In genomic region chr17:50095626-50096037, GRCh38 we compare ENCODE assay signal across 7 cellular contexts. TPM values are rescaled to one million over a fixed set of nuclear protein-coding genes. Genes with fewer than 3 reads are reported as not detected.
A peak's percentile ranks its signal among the peaks of the same experiment; 100 is the strongest.
DNase-seq lines count a peak whose midpoint lies in the region.

No MANE protein-coding gene starts in this region.

- peaks cover 6 to 11% (median 11%) of the 10 kb centered on the region in 3 donors for H3K27me3 Mint-ChIP-seq in immature natural killer cell (ENCODE audit: low read depth in 3 of 3)

- H3K36me3 Mint-ChIP-seq in immature natural killer cell = peaks cover 4 to 8% (median 7%) of the 10 kb centered on the region in 3 donors

- H3K4me1 Mint-ChIP-seq in immature natural killer cell = peaks cover 45 to 57% of the 10 kb centered on the region in 2 donors

- WGBS in HUES64 = 2% methylated on average over 12 of the region's 12 CpGs

- H3K9ac ChIP-seq in HUES64 (ENCODE audit: low read depth, low read length) (peak overlapping the region; percentile 67), adipocyte (ENCODE audit: low read length) (peak overlapping the region; percentile 93), subcutaneous abdominal adipose tissue (ENCODE audit: low read length in 5 of 5) (peak overlapping the region; percentile 87 to 90 (median 88))

- 0 out of 2 replicates have a peak, but pooled peaks cover 4% of the 10 kb centered on the region for H3K36me3 ChIP-seq in HUES64 (ENCODE audit: insufficient read depth, low read length)
- peaks cover 19% of the 10 kb centered on the region for H3K36me3 ChIP-seq in adipocyte (ENCODE audit: control insufficient read depth, insufficient read depth, low read length, severe bottlenecking)
- H3K36me3 ChIP-seq in subcutaneous abdominal adipose tissue (ENCODE audit: control insufficient read depth in 5 of 5, insufficient read depth in 5 of 5, low read length in 5 of 5) = peaks cover 0 to 35% (median 31%) of the 10 kb centered on the region in 5 donors

- H3K4me3 ChIP-seq in HUES64 (ENCODE audit: low read length) = peak overlapping the region; percentile 93
- H3K4me3 ChIP-seq in adipocyte (ENCODE audit: low read length) = peak overlapping the region; percentile 95
- peak overlapping the region; percentile 83 to 96 (median 87) for H3K4me3 ChIP-seq in subcutaneous abdominal adipose tissue (ENCODE audit: low read depth in 1 of 5, low read length in 5 of 5)

- no peaks in the 10 kb centered on the region for H3K9me3 ChIP-seq in HUES64 (ENCODE audit: insufficient read depth, low read depth, low read length)
- no peaks in the 10 kb centered on the region for H3K9me3 ChIP-seq in adipocyte (ENCODE audit: control insufficient read depth, low read length)
- no peaks in the 10 kb centered on the region for H3K9me3 ChIP-seq in subcutaneous abdominal adipose tissue (ENCODE audit: control insufficient read depth in 5 of 5, low read length in 5 of 5)

- H3K9me3 Mint-ChIP-seq in immature natural killer cell = no peaks in the 10 kb centered on the region

- peak overlapping the region; percentile 82 to 98 (median 96) for H3K27ac Mint-ChIP-seq in immature natural killer cell

- peak overlapping the region; percentile 96 to 100 (median 99) for H3K4me3 Mint-ChIP-seq in immature natural killer cell

- no peaks in the 10 kb centered on the region for H3K27me3 ChIP-seq in HUES64 (ENCODE audit: insufficient read depth, low read length)
- no peaks in the 10 kb centered on the region for H3K27me3 ChIP-seq in adipocyte (replicated peaks; ENCODE audit: control insufficient read depth, insufficient read depth, low read length)
- no peaks in the 10 kb centered on the region for H3K27me3 ChIP-seq in subcutaneous abdominal adipose tissue (ENCODE audit: control insufficient read depth in 5 of 5, insufficient read depth in 4 of 5, low read length in 5 of 5)

- peaks cover 4% of the 10 kb centered on the region; the same call in 1 of the 2 replicates for H3K4me1 ChIP-seq in HUES64 (ENCODE audit: insufficient read depth, low read length)
- H3K4me1 ChIP-seq in adipocyte (ENCODE audit: control insufficient read depth, insufficient read depth, low read length) = peaks cover 49% of the 10 kb centered on the region
- peaks cover 13 to 57% (median 55%) of the 10 kb centered on the region in 5 donors for H3K4me1 ChIP-seq in subcutaneous abdominal adipose tissue (ENCODE audit: control insufficient read depth in 5 of 5, insufficient read depth in 5 of 5, low read length in 5 of 5)

- DNase-seq in adipocyte (ENCODE audit: low read depth) = peak; percentile 40
- DNase-seq in immature natural killer cell = no peak
- no peak for DNase-seq in NCI-H2081 (lab: John Stamatoyannopoulos, UW)
- no peak for DNase-seq in NCI-H128 (lab: John Stamatoyannopoulos, UW; ENCODE audit: unreplicated experiment)
- DNase-seq in GM03348 (ENCODE audit: low spot score) = no peak

- H3K27ac ChIP-seq in HUES64 (ENCODE audit: low read depth, low read length) = peak overlapping the region; percentile 68
- H3K27ac ChIP-seq in subcutaneous abdominal adipose tissue (ENCODE audit: low read depth, low read length) = peak overlapping the region; percentile 89

RNA-seq across cellular contexts. Expression of gene PDK2, which starts 0.5 kb away (rescaled TPM):
- polyA plus RNA-seq in HUES64 (2013, experiment 1 of 2) = 12.5 TPM
- polyA plus RNA-seq in HUES64 (2013, experiment 2 of 2) = 15.5 TPM
- 10 to 100 TPM; 36.5 to 54.5 (median 43.8) TPM for polyA plus RNA-seq in immature natural killer cell

RNA-seq across cellular contexts. Expression of gene SAMD14, which starts 34.3 kb away (rescaled TPM):
- polyA plus RNA-seq in HUES64 (2013, experiment 1 of 2) = 5.8 TPM
- 6.7 TPM for polyA plus RNA-seq in HUES64 (2013, experiment 2 of 2)
- 1 to 10 TPM in 1 of 3 donors, not detected in 2; 1.2 TPM for polyA plus RNA-seq in immature natural killer cell

RNA-seq across cellular contexts. Expression of gene ITGA3, which starts 39.7 kb away (rescaled TPM):
- 10.5 TPM for polyA plus RNA-seq in HUES64 (2013, experiment 1 of 2)
- polyA plus RNA-seq in HUES64 (2013, experiment 2 of 2) = 11.7 TPM
- 1 to 10 TPM in 1 of 3 donors, under 1 TPM in 1, not detected in 1; 0.54 to 1.1 TPM for polyA plus RNA-seq in immature natural killer cell

RNA-seq across cellular contexts. Expression of gene PPP1R9B, which starts 54.8 kb away (rescaled TPM):
- polyA plus RNA-seq in HUES64 (2013, experiment 1 of 2) = 10.4 TPM
- 12.4 TPM for polyA plus RNA-seq in HUES64 (2013, experiment 2 of 2)
- 1 to 10 TPM in 1 of 3 donors, under 1 TPM in 2; 0.25 to 2.0 (median 0.66) TPM for polyA plus RNA-seq in immature natural killer cell
